23 cellular contexts compared by ENCODE assay signal in genomic region chr4:185463541-185463940, GRCh38. TPM values are rescaled to one million over a fixed set of nuclear protein-coding genes. Genes with fewer than 3 reads are reported as not detected.
"Had no signal": no experiment of that assay in that cellular context is flagged by ENCODE, and none has a peak within 500 bp of the region (broad histone marks: within the 10 kb centered on the region; RNA-seq: fewer than 3 reads in every experiment).

No MANE protein-coding gene starts in this region.

- H3K4me3 Mint-ChIP-seq: activated CD8-positive, alpha-beta T cell treated with anti-CD3 and anti-CD28 coated beads for 36 hours; activated naive CD4-positive, alpha-beta T cell treated with anti-CD3 and anti-CD28 coated beads, Interleukin-2, amount 50 U/mL, for 24 hours; activated naive CD8-positive, alpha-beta T cell treated with anti-CD3 and anti-CD28 coated beads, Interleukin-2, amount 50 U/mL, for 24 hours; activated T-cell treated with anti-CD3 and anti-CD28 coated beads, Interleukin-2, amount 50 U/mL, for 4 hours; activated T-helper 17 cell treated with anti-CD3 and anti-CD28 coated beads, Interleukin-2, amount 50 U/mL, for 72 hours; naive B cell; nephron progenitor cell had no signal

- H3K9me3 Mint-ChIP-seq: activated CD8-positive, alpha-beta T cell treated with anti-CD3 and anti-CD28 coated beads for 36 hours; activated naive CD4-positive, alpha-beta T cell treated with anti-CD3 and anti-CD28 coated beads, Interleukin-2, amount 50 U/mL, for 24 hours; activated naive CD8-positive, alpha-beta T cell treated with anti-CD3 and anti-CD28 coated beads, Interleukin-2, amount 50 U/mL, for 24 hours; activated T-cell treated with anti-CD3 and anti-CD28 coated beads, Interleukin-2, amount 50 U/mL, for 4 hours; activated T-helper 17 cell treated with anti-CD3 and anti-CD28 coated beads, Interleukin-2, amount 50 U/mL, for 72 hours; naive B cell; nephron progenitor cell had no signal

- H3K36me3 Mint-ChIP-seq: activated naive CD4-positive, alpha-beta T cell treated with anti-CD3 and anti-CD28 coated beads, Interleukin-2, amount 50 U/mL, for 24 hours; naive B cell had no signal

- H3K4me1 ChIP-seq: gastroesophageal sphincter, thyroid gland, upper lobe of left lung, vagina had no signal

- H3K27ac Mint-ChIP-seq: activated CD8-positive, alpha-beta T cell treated with anti-CD3 and anti-CD28 coated beads for 36 hours; activated naive CD4-positive, alpha-beta T cell treated with anti-CD3 and anti-CD28 coated beads, Interleukin-2, amount 50 U/mL, for 24 hours; activated naive CD8-positive, alpha-beta T cell treated with anti-CD3 and anti-CD28 coated beads, Interleukin-2, amount 50 U/mL, for 24 hours; activated T-helper 17 cell treated with anti-CD3 and anti-CD28 coated beads, Interleukin-2, amount 50 U/mL, for 72 hours; naive B cell; nephron progenitor cell; progenitor cell of endocrine pancreas had no signal

- H3K4me2 ChIP-seq: hepatocyte had no signal

- H3K27me3 ChIP-seq: gastroesophageal sphincter, right lobe of liver, stomach, thyroid gland, upper lobe of left lung, vagina had no signal

- DNase-seq: activated CD4-positive, alpha-beta T cell treated with anti-CD3 and anti-CD28 coated beads for 1 hour; activated CD4-positive, alpha-beta T cell treated with anti-CD3 and anti-CD28 coated beads, Interleukin-2, amount 50 U/mL, for 1 hour; activated CD8-positive, alpha-beta T cell treated with anti-CD3 and anti-CD28 coated beads for 36 hours; activated naive CD8-positive, alpha-beta T cell treated with anti-CD3 and anti-CD28 coated beads, Interleukin-2, amount 50 U/mL, for 24 hours; activated T-cell treated with anti-CD3 and anti-CD28 coated beads, Interleukin-2, amount 50 U/mL, for 4 hours; amygdala; central memory CD4-positive, alpha-beta T cell; mammary epithelial cell; naive B cell; nephron progenitor cell; right lobe of liver; stimulated activated CD4-positive, alpha-beta T cell treated with anti-CD3 and anti-CD28 coated beads, Interleukin-12 subunit alpha, Interleukin-12 subunit beta, amount 100 ng/mL, for 4 hours; stimulated activated CD4-positive, alpha-beta T cell treated with anti-CD3 and anti-CD28 coated beads, Interleukin-4, amount 100 ng/mL, for 1 hour; stomach; thyroid gland; upper lobe of left lung had no signal

- H3K27ac ChIP-seq: gastroesophageal sphincter, hepatocyte, neutrophil, right lobe of liver, stomach, thyroid gland, upper lobe of left lung, vagina had no signal

- H2AFZ ChIP-seq: hepatocyte had no signal

- H3K4me1 Mint-ChIP-seq: activated naive CD4-positive, alpha-beta T cell treated with anti-CD3 and anti-CD28 coated beads, Interleukin-2, amount 50 U/mL, for 24 hours; activated naive CD8-positive, alpha-beta T cell treated with anti-CD3 and anti-CD28 coated beads, Interleukin-2, amount 50 U/mL, for 24 hours; activated T-helper 17 cell treated with anti-CD3 and anti-CD28 coated beads, Interleukin-2, amount 50 U/mL, for 72 hours; naive B cell had no signal

- H3K4me3 ChIP-seq: gastroesophageal sphincter, hepatocyte, right lobe of liver, stomach, thyroid gland, upper lobe of left lung, vagina had no signal

- H3K36me3 ChIP-seq: neutrophil, right lobe of liver, thyroid gland, upper lobe of left lung, vagina had no signal

- H3K9me3 ChIP-seq: gastroesophageal sphincter, neutrophil, right lobe of liver, stomach, thyroid gland, upper lobe of left lung, vagina had no signal

- ATAC-seq: activated CD8-positive, alpha-beta T cell treated with anti-CD3 and anti-CD28 coated beads for 36 hours; activated naive CD8-positive, alpha-beta T cell treated with anti-CD3 and anti-CD28 coated beads, Interleukin-2, amount 50 U/mL, for 24 hours; activated T-cell treated with anti-CD3 and anti-CD28 coated beads, Interleukin-2, amount 50 U/mL, for 4 hours; activated T-helper 17 cell treated with anti-CD3 and anti-CD28 coated beads, Interleukin-2, amount 50 U/mL, for 72 hours; gastroesophageal sphincter; right lobe of liver had no signal

RNA-seq across cellular contexts. Expression of gene CCDC110, which starts 8.0 kb away (rescaled TPM):
- total RNA-seq: activated T-cell treated with anti-CD3 and anti-CD28 coated beads, Interleukin-2, amount 50 U/mL, for 4 hours had no signal
